8 cellular contexts compared by ENCODE assay signal in the genomic region with DNA sequence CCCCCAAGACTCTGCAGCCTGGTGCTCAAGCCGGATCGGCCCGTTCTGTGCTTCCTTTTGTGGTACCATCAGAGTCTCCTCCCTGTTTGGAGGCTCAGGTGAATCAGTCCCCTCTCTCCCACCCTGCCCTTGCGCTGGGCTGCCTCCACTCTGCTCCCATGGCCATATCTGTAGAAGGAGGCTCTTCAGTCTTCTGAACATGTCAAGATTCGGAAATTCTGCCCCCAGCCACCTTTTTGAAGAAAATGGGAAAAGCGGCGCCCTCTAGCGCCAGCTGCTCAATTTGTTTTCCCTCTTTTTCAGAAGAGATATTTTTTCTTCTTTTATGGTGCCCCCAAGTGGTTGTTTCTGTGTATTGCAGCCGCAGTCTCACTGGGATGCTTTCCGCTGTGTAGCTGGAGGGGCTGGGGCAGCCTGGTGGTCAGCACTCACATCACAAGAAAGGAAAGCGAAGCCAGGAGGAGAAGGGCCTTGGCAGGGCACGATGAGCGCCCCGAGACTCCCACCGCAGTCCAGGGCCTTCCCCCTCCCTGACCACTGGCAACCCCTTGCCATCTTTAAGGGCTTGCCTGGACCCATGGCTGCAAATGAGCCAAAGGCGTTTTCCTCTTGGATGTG. TPM values are rescaled to one million over a fixed set of nuclear protein-coding genes. Genes with fewer than 3 reads are reported as not detected.
DNase-seq lines count a peak whose midpoint lies in the region; ATAC-seq lines count a peak whose summit lies in the region.

No MANE protein-coding gene starts in this region.

- DNase-seq in Daoy (ENCODE audit: low read depth) (peak; percentile 64), NCI-H748 (lab: John Stamatoyannopoulos, UW; ENCODE audit: unreplicated experiment) (peak; percentile 84), ecto neural progenitor cell (ENCODE audit: low spot score) (peak; percentile 91), lung microvascular endothelial cell (ENCODE audit: low read depth in 2 of 2) (peak; percentile 67 to 78)
- peak; percentile 87 to 89 for DNase-seq in activated CD4-positive, alpha-beta T cell treated with anti-CD3 and anti-CD28 coated beads, Interleukin-2, amount 50 U/mL, for 48 hours
- DNase-seq in stimulated activated CD8-positive, alpha-beta memory T cell treated with anti-CD3 and anti-CD28 coated beads, Interleukin-15, amount 100 ng/mL, for 4 hours (ENCODE audit: low read depth in 2 of 2): peak; percentile 26 to 46

- peak; percentile 51 for ATAC-seq in HG03354 (IDR thresholded peaks at IDR 0.05; ENCODE audit: poor library complexity, severe bottlenecking, unreplicated experiment)
- no peak for ATAC-seq in GM18520 (IDR thresholded peaks at IDR 0.05; ENCODE audit: unreplicated experiment)

RNA-seq across cellular contexts. Expression of a gene that starts 58.4 kb away (rescaled TPM):
- total RNA-seq in Daoy (2014; rRNA removed; shearing (Covaris generic)): under 0.01 TPM in 1 of 2 replicates, not detected in the other
- total RNA-seq in lung microvascular endothelial cell: under 0.01 TPM in 1 of 2 replicates, not detected in the other

Comparison
In these comparisons a context has a peak if more than half of its experiments do, and no peak if none do; other contexts are left out.
1. DNase-seq: peak in every context shown above with its lines; median percentile 91 in ecto neural progenitor cell; 88 in activated CD4-positive, alpha-beta T cell treated with anti-CD3 and anti-CD28 coated beads, Interleukin-2, amount 50 U/mL, for 48 hours; 84 in NCI-H748; 72 in lung microvascular endothelial cell; 64 in Daoy; 36 in stimulated activated CD8-positive, alpha-beta memory T cell treated with anti-CD3 and anti-CD28 coated beads, Interleukin-15, amount 100 ng/mL, for 4 hours.